In genomic region chr11:75878968-75879367, GRCh38 we compare ENCODE assay signal across 19 cellular contexts.
DNase-seq lines count a peak whose midpoint lies in the region; ATAC-seq and TF ChIP-seq lines count a peak whose summit lies in the region.
"Had no signal": no experiment of that assay in that cellular context is flagged by ENCODE, and none has a peak within 500 bp of the region (broad histone marks: within the 10 kb centered on the region; RNA-seq: fewer than 3 reads in every experiment).

No MANE protein-coding gene starts in this region.

- H3K4me3 Mint-ChIP-seq in endothelial cell (ENCODE audit: unreplicated experiment) (no peak overlapping the region), naive B cell (no peak overlapping the region)

- H3K27ac Mint-ChIP-seq in endothelial cell (ENCODE audit: unreplicated experiment) (peak overlapping the region; percentile 82), naive B cell (peak overlapping the region in 4 of 6 donors; percentile 50 to 85 (median 68))

- no peak for ATAC-seq in naive B cell (ENCODE audit: low read depth in 2 of 2)
- ATAC-seq: Panc1, Right ventricle myocardium inferior had no signal

- peaks cover 20% of the 10 kb centered on the region for H3K36me3 Mint-ChIP-seq in endothelial cell (ENCODE audit: low read depth, unreplicated experiment)
- peaks cover 0 to 11% of the 10 kb centered on the region in 2 donors for H3K36me3 Mint-ChIP-seq in naive B cell

- H3K9me3 Mint-ChIP-seq in endothelial cell (ENCODE audit: unreplicated experiment) (no peaks in the 10 kb centered on the region), naive B cell (no peaks in the 10 kb centered on the region)

- H3K4me1 ChIP-seq in tibial nerve (peaks cover 0 to 30% (median 12%) of the 10 kb centered on the region in 4 donors), stomach (peaks cover 4 to 26% (median 17%) of the 10 kb centered on the region in 4 donors)

- TF ChIP-seq EP300 in tibial nerve (IDR thresholded peaks at IDR 0.05) (no peak), stomach (IDR thresholded peaks at IDR 0.05) (no peak)

- TF ChIP-seq POLR2A in tibial nerve (IDR thresholded peaks at IDR 0.05) = no peak
- no peak for TF ChIP-seq POLR2A in stomach (IDR thresholded peaks at IDR 0.05)

- H3K9ac ChIP-seq in SK-N-MC (ENCODE audit: insufficient read length) = no peak overlapping the region
- H3K9ac ChIP-seq: BLaER1 treated with 17β-estradiol and CSF1 and Interleukin-3, amounts not matched to agents 10 nM and 100 nM had no signal

- DNase-seq in SK-N-MC (ENCODE audit: low read depth, low spot score) (no peak), endothelial cell (ENCODE audit: low spot score) (no peak), naive B cell (no peak), tibial nerve (ENCODE audit: low spot score in 2 of 2) (no peak), NCI-H1417 treated with DMSO at 0.1 percent for 48 hours (lab: John Stamatoyannopoulos, UW) (no peak), stomach (no peak), NCI-H774 (lab: John Stamatoyannopoulos, UW) (no peak)
- DNase-seq: COR-L47, DMS153, H7, Karpas-422, MM.1S, NCI-H1105, NCI-H187 treated with DMSO at 0.1 percent for 48 hours, NCI-H2171, NCI-H82 had no signal

- no peaks in the 10 kb centered on the region for H3K27me3 Mint-ChIP-seq in endothelial cell (ENCODE audit: unreplicated experiment)
- no peaks in the 10 kb centered on the region for H3K27me3 Mint-ChIP-seq in naive B cell

- no peaks in the 10 kb centered on the region for H3K27me3 ChIP-seq in tibial nerve
- H3K27me3 ChIP-seq in stomach = no peaks in the 10 kb centered on the region
- H3K27me3 ChIP-seq: BLaER1 treated with 17β-estradiol and CSF1 and Interleukin-3, amounts not matched to agents 10 nM and 100 nM had no signal

- 0 out of 2 replicates have a peak overlapping the region, but pooled peaks have one; percentile 2 for H3K27ac ChIP-seq in SK-N-MC
- peak overlapping the region in 3 of 4 donors; percentile 16 to 56 (median 36) for H3K27ac ChIP-seq in tibial nerve
- H3K27ac ChIP-seq in stomach = no peak overlapping the region
- H3K27ac ChIP-seq: BLaER1 treated with 17β-estradiol and CSF1 and Interleukin-3, amounts not matched to agents 10 nM and 100 nM had no signal

- intact Hi-C loops in stomach (cut with DNase I; ENCODE audit: low total_unique reads) = no loop called here

- H3K36me3 ChIP-seq in SK-N-MC (ENCODE audit: insufficient read depth, low read length) = no peaks in the 10 kb centered on the region
- H3K36me3 ChIP-seq in tibial nerve = peaks cover 0 to 15% (median 0%) of the 10 kb centered on the region in 3 donors
- peaks cover 12 to 28% (median 20%) of the 10 kb centered on the region in 4 donors for H3K36me3 ChIP-seq in stomach

- H3K4me3 ChIP-seq in SK-N-MC (no peak overlapping the region), tibial nerve (peak overlapping the region in 1 of 4 donors; percentile 3), stomach (no peak overlapping the region)
- H3K4me3 ChIP-seq: BLaER1 treated with 17β-estradiol and CSF1 and Interleukin-3, amounts not matched to agents 10 nM and 100 nM had no signal

- H3K9me3 ChIP-seq in SK-N-MC (ENCODE audit: low read depth, low read length) = no peaks in the 10 kb centered on the region
- H3K9me3 ChIP-seq in tibial nerve = no peaks in the 10 kb centered on the region
- H3K9me3 ChIP-seq in stomach = no peaks in the 10 kb centered on the region

- TF ChIP-seq CTCF in endothelial cell (IDR thresholded peaks at IDR 0.05; ENCODE audit: unreplicated experiment) (no peak), tibial nerve (IDR thresholded peaks at IDR 0.05) (no peak), stomach (IDR thresholded peaks at IDR 0.05) (no peak)

- peaks cover 20% of the 10 kb centered on the region for H3K4me1 Mint-ChIP-seq in endothelial cell (ENCODE audit: unreplicated experiment)
- H3K4me1 Mint-ChIP-seq in naive B cell = peaks cover 35 to 50% (median 46%) of the 10 kb centered on the region in 3 donors

- 27 to 31% methylated on average over 2 of the region's 2 CpGs for WGBS in tibial nerve, 2 donors
- WGBS in stomach, 5 donors = 87 to 95% (median 93%) methylated on average over 2 of the region's 2 CpGs

Comparison
In these comparisons a context has a peak if more than half of its experiments do, and no peak if none do; other contexts are left out.
1. H3K27ac ChIP-seq: peak in SK-N-MC (single experiment) and tibial nerve (3 of 4); none in stomach (0 of 5).